In the genomic region with DNA sequence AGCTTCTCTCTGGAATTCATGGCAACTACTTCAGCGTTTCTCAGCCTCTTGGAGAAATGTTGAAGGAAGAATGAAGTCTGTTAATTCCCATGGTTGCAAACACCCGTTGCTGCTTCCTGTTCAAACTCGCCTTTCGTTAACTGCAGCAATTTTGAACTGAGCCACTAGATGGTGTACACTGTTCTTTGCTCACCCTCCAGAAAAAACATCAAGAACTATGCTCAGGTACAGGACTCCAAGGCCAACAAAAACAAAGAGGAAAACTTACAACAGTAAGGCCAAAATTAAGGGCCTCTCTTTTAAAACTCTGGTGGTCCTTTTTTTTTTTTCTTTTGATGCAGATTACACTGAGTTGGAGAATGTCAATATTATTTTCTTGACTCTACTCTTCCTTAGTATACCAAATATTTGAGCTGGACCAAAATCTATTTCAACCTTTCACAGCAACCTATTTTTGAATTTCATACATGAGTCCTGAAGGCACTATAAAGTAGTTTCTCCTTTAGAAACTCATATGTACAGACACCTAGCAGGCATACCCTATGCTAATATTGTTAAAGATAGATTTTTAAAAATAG, we compare ENCODE assay signal across 8 cellular contexts. TPM values are rescaled to one million over a fixed set of nuclear protein-coding genes. Genes with fewer than 3 reads are reported as not detected.
DNase-seq lines count a peak whose midpoint lies in the region; ATAC-seq and TF ChIP-seq lines count a peak whose summit lies in the region.

No MANE protein-coding gene starts in this region.

- no peaks in the 10 kb centered on the region for H3K27me3 Mint-ChIP-seq in activated naive CD4-positive, alpha-beta T cell treated with anti-CD3 and anti-CD28 coated beads for 36 hours (ENCODE audit: low read depth)

- peak; percentile 44 for DNase-seq in activated naive CD4-positive, alpha-beta T cell treated with anti-CD3 and anti-CD28 coated beads for 36 hours
- DNase-seq in activated naive CD4-positive, alpha-beta T cell treated with anti-CD3 and anti-CD28 coated beads, Interleukin-2, amount 50 U/mL, for 16 hours, result no peak
- DNase-seq in HT1080 (ENCODE audit: low read depth), result peak; percentile 82
- DNase-seq in NCI-H82 treated with DMSO at 0.1 percent for 48 hours (lab: John Stamatoyannopoulos, UW; ENCODE audit: unreplicated experiment), result peak; percentile 79
- DNase-seq in brain microvascular endothelial cell, result peak; percentile 49
- peak; percentile 68 for DNase-seq in iris pigment epithelial cell (ENCODE audit: low read depth)
- no peak for DNase-seq in thoracic aorta (ENCODE audit: low spot score)

- ATAC-seq in GM21723 (IDR thresholded peaks at IDR 0.05; ENCODE audit: unreplicated experiment) (peak; percentile 100), thoracic aorta (ENCODE audit: insufficient number of reproducible peaks, low FRiP score, low read depth) (no peak)

- H3K9me3 Mint-ChIP-seq in activated naive CD4-positive, alpha-beta T cell treated with anti-CD3 and anti-CD28 coated beads for 36 hours, result no peaks in the 10 kb centered on the region

- peaks cover 1% of the 10 kb centered on the region for H3K4me1 Mint-ChIP-seq in activated naive CD4-positive, alpha-beta T cell treated with anti-CD3 and anti-CD28 coated beads for 36 hours (ENCODE audit: low read depth)

- H3K4me1 ChIP-seq in thoracic aorta (ENCODE audit: control insufficient read depth in 1 of 2, low read depth in 2 of 2), result no peaks in the 10 kb centered on the region

- H3K27me3 ChIP-seq in brain microvascular endothelial cell (replicated peaks) (no peaks in the 10 kb centered on the region), thoracic aorta (replicated peaks; ENCODE audit: insufficient read depth) (no peaks in the 10 kb centered on the region)

- in situ Hi-C loops in brain microvascular endothelial cell (cut with HindIII; ENCODE audit: low pct_ligation_motif_present, low sequenced_read_pairs), result no loop called here

- TF ChIP-seq CTCF in brain microvascular endothelial cell (IDR thresholded peaks at IDR 0.05; ENCODE audit: low read depth, low read length, missing control alignments), result peak; percentile 84
- TF ChIP-seq CTCF in thoracic aorta (IDR thresholded peaks at IDR 0.05), result peak; percentile 41

- H3K36me3 ChIP-seq in brain microvascular endothelial cell (replicated peaks) (no peaks in the 10 kb centered on the region), thoracic aorta (no peaks in the 10 kb centered on the region)

- no peaks in the 10 kb centered on the region for H3K9me3 ChIP-seq in thoracic aorta

- CTCF ChIA-PET in activated naive CD4-positive, alpha-beta T cell treated with anti-CD3 and anti-CD28 coated beads for 36 hours (lab: Charles Lee), result interaction anchor here (0.6 to 1.9 kb wide), 7 partner anchors 11 to 807 kb away, joined by 3 to 5 read pairs (median 3); no protein-coding TSS in a partner anchor

- H3K36me3 Mint-ChIP-seq in activated naive CD4-positive, alpha-beta T cell treated with anti-CD3 and anti-CD28 coated beads for 36 hours (ENCODE audit: low read depth), result no peaks in the 10 kb centered on the region

- H3K4me3 ChIP-seq in brain microvascular endothelial cell (ENCODE audit: low read depth, low read length), result no peak overlapping the region
- H3K4me3 ChIP-seq in thoracic aorta, result no peak overlapping the region

- intact Hi-C loops in activated naive CD4-positive, alpha-beta T cell treated with anti-CD3 and anti-CD28 coated beads for 36 hours (cut with micrococcal nuclease), result loop anchor here (1.0 to 5.0 kb wide), 3 partner anchors 206 to 557 kb away; no protein-coding TSS in a partner anchor

- no peak overlapping the region for H3K4me3 Mint-ChIP-seq in activated naive CD4-positive, alpha-beta T cell treated with anti-CD3 and anti-CD28 coated beads for 36 hours

- H3K27ac Mint-ChIP-seq in activated naive CD4-positive, alpha-beta T cell treated with anti-CD3 and anti-CD28 coated beads for 36 hours, result no peak overlapping the region

- H3K27ac ChIP-seq in brain microvascular endothelial cell (no peak overlapping the region), thoracic aorta (no peak overlapping the region)

RNA-seq across cellular contexts. Expression of gene KLHL14, which starts 58.2 kb away (rescaled TPM):
- not detected for total RNA-seq in activated naive CD4-positive, alpha-beta T cell treated with anti-CD3 and anti-CD28 coated beads for 36 hours
- total RNA-seq in HT1080 (2014; rRNA removed; shearing (Covaris generic)), result 0.07 TPM in 1 of 2 replicates, not detected in the other
- 0.07 and 0.17 TPM in 2 replicates for polyA plus RNA-seq in HT1080 (2015; cell fraction: cytosol; rRNA removed)
- polyA plus RNA-seq in HT1080 (2015; cell fraction: nucleus; rRNA removed), result 0.71 and 1.7 TPM in 2 replicates
- 1 to 10 TPM in 1 of 2 donors, not detected in 1; 1.3 TPM for total RNA-seq in thoracic aorta

Comparison
In these comparisons a context has a peak if more than half of its experiments do, and no peak if none do; other contexts are left out.
1. DNase-seq: peak in activated naive CD4-positive, alpha-beta T cell treated with anti-CD3 and anti-CD28 coated beads for 36 hours (single experiment), HT1080 (single experiment), NCI-H82 treated with DMSO at 0.1 percent for 48 hours (single experiment), brain microvascular endothelial cell (single experiment) and iris pigment epithelial cell (single experiment); none in activated naive CD4-positive, alpha-beta T cell treated with anti-CD3 and anti-CD28 coated beads, Interleukin-2, amount 50 U/mL, for 16 hours (single experiment) and thoracic aorta (single experiment).